In the genomic region with DNA sequence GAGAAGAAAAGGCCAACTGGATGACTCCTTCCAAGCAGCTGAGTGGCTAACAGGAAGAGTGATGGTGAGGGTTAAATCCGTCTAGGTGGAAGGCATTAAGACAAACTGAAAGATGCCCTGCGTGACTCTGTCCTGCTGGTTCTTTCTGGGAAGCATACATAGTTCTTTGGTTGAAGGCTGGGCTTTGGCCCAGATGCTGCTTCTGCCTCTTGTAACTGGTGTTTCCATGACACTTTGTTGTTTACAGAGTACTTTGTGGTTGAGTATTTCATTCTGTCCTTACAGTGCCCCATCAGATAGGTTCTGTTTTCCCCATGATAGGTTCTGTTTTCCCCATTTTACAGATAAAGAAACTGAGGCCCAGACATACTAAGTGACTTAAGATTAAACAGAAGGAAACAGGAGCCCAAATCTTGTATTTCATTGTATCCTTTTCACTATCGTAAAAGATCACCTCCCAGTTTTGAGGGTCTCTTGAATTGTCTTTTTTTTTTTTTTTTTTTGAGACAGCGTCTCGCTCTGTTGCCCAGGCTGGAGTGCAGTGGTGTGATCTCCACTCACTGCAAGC, we compare ENCODE assay signal across 29 cellular contexts.
DNase-seq lines count a peak whose midpoint lies in the region; ATAC-seq and TF ChIP-seq lines count a peak whose summit lies in the region.
"Had no signal": no experiment of that assay in that cellular context is flagged by ENCODE, and none has a peak within 500 bp of the region (broad histone marks: within the 10 kb centered on the region; RNA-seq: fewer than 3 reads in every experiment).

No MANE protein-coding gene starts in this region.

- TF ChIP-seq POLR2A in vagina (IDR thresholded peaks at IDR 0.05) = no peak

- peak; percentile 53 for DNase-seq in EH (ENCODE audit: low read depth)
- no peak for DNase-seq in SK-N-SH
- peak; percentile 68 for DNase-seq in fibroblast of peridontal ligament (ENCODE audit: extremely low read depth)
- no peak for DNase-seq in NCI-H526 treated with DMSO at 0.1 percent for 48 hours (lab: John Stamatoyannopoulos, UW)
- no peak for DNase-seq in kidney tubule cell (ENCODE audit: low spot score)
- no peak for DNase-seq in vagina (ENCODE audit: extremely low spot score in 2 of 2)
- DNase-seq: activated CD4-positive, alpha-beta T cell treated with anti-CD3 and anti-CD28 coated beads, Interleukin-2, amount 10 ng/mL, durations not matched to agents 7 days and 5 days; activated naive CD8-positive, alpha-beta T cell treated with anti-CD3 and anti-CD28 coated beads, Interleukin-2, amount 50 U/mL, for 24 hours; activated T-cell treated with anti-CD3 and anti-CD28 coated beads, Interleukin-2, amount 50 U/mL, for 4 hours; Calu3; EL; foreskin keratinocyte; heart left ventricle; Kasumi-1; MV-4-11; naive thymus-derived CD4-positive, alpha-beta T cell; NCI-H146; NCI-H2171; NCI-H524; occipital lobe; SHP77; spleen; T-helper 9 cell; upper lobe of right lung; WERI-Rb-1 had no signal

- TF ChIP-seq CTCF in SK-N-SH (IDR thresholded peaks at IDR 0.05) (no peak), vagina (IDR thresholded peaks at IDR 0.05) (no peak)

- H3K4me1 ChIP-seq in SK-N-SH (ENCODE audit: control insufficient read depth in 1 of 2, insufficient read depth in 2 of 2, low read depth in 1 of 2, low read length in 1 of 2) = peaks cover 4 to 51% of the 10 kb centered on the region in 2 experiments; a peak in 3 of 4 replicates
- H3K4me1 ChIP-seq in rectal smooth muscle tissue (ENCODE audit: control insufficient read depth, insufficient read depth, low read length) = peaks cover 19% of the 10 kb centered on the region
- H3K4me1 ChIP-seq in vagina = peaks cover 16% of the 10 kb centered on the region
- H3K4me1 ChIP-seq: foreskin keratinocyte had no signal

- intact Hi-C loops in vagina (cut with DNase I) = loop anchor here (10.0 kb wide), 2 partner anchors 50 to 210 kb away; partner anchors contain the start of gene TEAD1

- no peak for TF ChIP-seq EP300 in SK-N-SH (IDR thresholded peaks at IDR 0.05; ENCODE audit: borderline replicate concordance in 1 of 2, low read depth in 1 of 2, low read length in 1 of 2)

- H3K4me2 ChIP-seq in SK-N-SH = no peak overlapping the region
- H3K4me2 ChIP-seq: GM23338 had no signal

- POLR2A ChIA-PET in SK-N-SH (lab: Yijun Ruan, JAX) = no interaction called here

- H3K27me3 ChIP-seq in SK-N-SH (ENCODE audit: insufficient read depth) = no peaks in the 10 kb centered on the region
- no peaks in the 10 kb centered on the region for H3K27me3 ChIP-seq in rectal smooth muscle tissue (ENCODE audit: control insufficient read depth, insufficient read depth, low read length)
- no peaks in the 10 kb centered on the region for H3K27me3 ChIP-seq in vagina
- H3K27me3 ChIP-seq: foreskin keratinocyte, heart left ventricle, upper lobe of right lung had no signal

- no peak for TF ChIP-seq RAD21 in SK-N-SH (IDR thresholded peaks at IDR 0.05; ENCODE audit: low read length)

- WGBS in SK-N-SH (ENCODE audit: low lambda C conversion rate) = 97% methylated on average over 5 of the region's 5 CpGs

- H3K4me3 ChIP-seq in SK-N-SH (ENCODE audit: low read depth in 2 of 2, low read length in 1 of 2) (no peak overlapping the region), rectal smooth muscle tissue (ENCODE audit: low read length) (no peak overlapping the region), vagina (no peak overlapping the region)
- H3K4me3 ChIP-seq: GM23338, heart left ventricle, spleen, upper lobe of right lung had no signal

- no peaks in the 10 kb centered on the region for H4K20me1 ChIP-seq in SK-N-SH (ENCODE audit: insufficient read depth)

- H3K9me3 ChIP-seq in SK-N-SH (no peaks in the 10 kb centered on the region), vagina (no peaks in the 10 kb centered on the region)
- H3K9me3 ChIP-seq: heart left ventricle, spleen, upper lobe of right lung had no signal

- ATAC-seq in GM21381 (IDR thresholded peaks at IDR 0.05; ENCODE audit: unreplicated experiment) = no peak
- ATAC-seq: activated naive CD8-positive, alpha-beta T cell treated with anti-CD3 and anti-CD28 coated beads, Interleukin-2, amount 50 U/mL, for 24 hours; activated T-cell treated with anti-CD3 and anti-CD28 coated beads, Interleukin-2, amount 50 U/mL, for 4 hours; foreskin keratinocyte; GM23338; heart left ventricle; naive thymus-derived CD4-positive, alpha-beta T cell; upper lobe of right lung had no signal

- H3F3A ChIP-seq in SK-N-SH (replicated peaks; ENCODE audit: insufficient read depth) = peaks cover 6% of the 10 kb centered on the region

- H3K9ac ChIP-seq in SK-N-SH (no peak overlapping the region), rectal smooth muscle tissue (ENCODE audit: low read length) (no peak overlapping the region)

- CTCF ChIA-PET in SK-N-SH (lab: Yijun Ruan, JAX) = interaction anchor here (0.9 to 2.2 kb wide), 5 partner anchors 70 to 596 kb away, joined by 3 to 10 read pairs (median 4); no protein-coding TSS in a partner anchor

- peak overlapping the region; percentile 28 to 36; a peak in 2 of 4 replicates for H3K27ac ChIP-seq in SK-N-SH (ENCODE audit: low read depth in 2 of 2, low read length in 1 of 2)
- peak overlapping the region; percentile 89 for H3K27ac ChIP-seq in rectal smooth muscle tissue (ENCODE audit: low read depth, low read length)
- H3K27ac ChIP-seq in vagina = no peak overlapping the region
- H3K27ac ChIP-seq: foreskin keratinocyte, HL-60, spleen, upper lobe of right lung, WERI-Rb-1 had no signal

- H3K36me3 ChIP-seq in SK-N-SH (replicated peaks in 1 of 2; ENCODE audit: control insufficient read depth in 1 of 2, insufficient read depth in 2 of 2, low read length in 1 of 2) (peaks cover 59% of the 10 kb centered on the region in 2 experiments), rectal smooth muscle tissue (ENCODE audit: control insufficient read depth, insufficient read depth, low read length) (peaks cover 2% of the 10 kb centered on the region), vagina (peaks cover 0 to 17% of the 10 kb centered on the region in 2 donors)

- H2AFZ ChIP-seq in SK-N-SH (ENCODE audit: low read depth) = no peak overlapping the region
- H2AFZ ChIP-seq: GM23338 had no signal

- H3K9me2 ChIP-seq in SK-N-SH = no peaks in the 10 kb centered on the region

- peaks cover 31% of the 10 kb centered on the region for H3K79me2 ChIP-seq in SK-N-SH (ENCODE audit: insufficient read depth)

TF ChIP-seq in SK-N-SH, 30 proteins besides CTCF, POLR2A, EP300 and RAD21:
- no peak for TF ChIP-seq YY1 (IDR thresholded peaks at IDR 0.05; ENCODE audit: low read depth)
- TF ChIP-seq SIN3A (IDR thresholded peaks at IDR 0.05; ENCODE audit: borderline replicate concordance, low read depth, low read length) = no peak
- no peak for TF ChIP-seq NRF1 (IDR thresholded peaks at IDR 0.05; ENCODE audit: low read depth, low read length)

Comparison
In these comparisons a context has a peak if more than half of its experiments do, and no peak if none do; other contexts are left out.
1. DNase-seq: peak in EH (single experiment) and fibroblast of peridontal ligament (single experiment); none in SK-N-SH (single experiment), NCI-H526 treated with DMSO at 0.1 percent for 48 hours (single experiment), kidney tubule cell (single experiment) and vagina (0 of 2).